Comparison of ENCODE assay signal across 10 cellular contexts in genomic region chr16:15988268-15989013, GRCh38. TPM values are rescaled to one million over a fixed set of nuclear protein-coding genes. Genes with fewer than 3 reads are reported as not detected.
DNase-seq lines count a peak whose midpoint lies in the region; ATAC-seq and TF ChIP-seq lines count a peak whose summit lies in the region.
"Had no signal": no experiment of that assay in that cellular context is flagged by ENCODE, and none has a peak within 500 bp of the region (broad histone marks: within the 10 kb centered on the region; RNA-seq: fewer than 3 reads in every experiment).

No MANE protein-coding gene starts in this region.

- H3K36me3 ChIP-seq in right atrium auricular region = no peaks in the 10 kb centered on the region
- H3K36me3 ChIP-seq in stomach = peaks cover 0 to 6% (median 3%) of the 10 kb centered on the region in 4 donors
- H3K36me3 ChIP-seq in uterus = no peaks in the 10 kb centered on the region
- H3K36me3 ChIP-seq in Caco-2 (ENCODE audit: control insufficient read depth, insufficient read depth, low read length) = no peaks in the 10 kb centered on the region; the same call in 1 of the 2 replicates
- H3K36me3 ChIP-seq: SJCRH30 had no signal

- BruUV-seq in Caco-2 (replicated peaks; lab: Mats Ljungman, UMichigan) = no TSS peak

- H3K27me3 Mint-ChIP-seq in activated CD4-positive, alpha-beta T cell treated with anti-CD3 and anti-CD28 coated beads, Interleukin-2, amount 10 ng/mL, durations not matched to agents 7 days and 5 days = no peaks in the 10 kb centered on the region
- H3K27me3 Mint-ChIP-seq in WTC11 (ENCODE audit: low read depth) (no peaks in the 10 kb centered on the region), Caco-2 (ENCODE audit: insufficient read depth, unreplicated experiment) (no peaks in the 10 kb centered on the region)

- no peak for DNase-seq in activated CD4-positive, alpha-beta T cell treated with anti-CD3 and anti-CD28 coated beads, Interleukin-2, amount 10 ng/mL, durations not matched to agents 7 days and 5 days
- DNase-seq in activated CD4-positive, alpha-beta T cell treated with anti-CD3 and anti-CD28 coated beads for 1 hour = no peak
- DNase-seq in WTC11 (ENCODE audit: low spot score) = no peak
- DNase-seq in right atrium auricular region (ENCODE audit: low spot score) = no peak
- no peak for DNase-seq in stomach
- DNase-seq in uterus = no peak
- no peak for DNase-seq in Caco-2
- DNase-seq: AML-193 had no signal

- intact Hi-C loops in stomach (cut with DNase I; ENCODE audit: low total_unique reads) = no loop called here
- intact Hi-C loops in uterus (cut with DNase I; ENCODE audit: low total_unique reads) = no loop called here
- intact Hi-C loops in Caco-2 (cut with micrococcal nuclease; ENCODE audit: unreplicated experiment) = no loop called here

- peaks cover 0 to 44% of the 10 kb centered on the region in 2 donors for H3K4me1 ChIP-seq in right atrium auricular region
- peaks cover 13 to 56% (median 39%) of the 10 kb centered on the region in 4 donors for H3K4me1 ChIP-seq in stomach
- peaks cover 0 to 5% of the 10 kb centered on the region in 2 donors for H3K4me1 ChIP-seq in uterus
- H3K4me1 ChIP-seq in Caco-2 = no peaks in the 10 kb centered on the region

- CTCF ChIA-PET in activated CD4-positive, alpha-beta T cell treated with anti-CD3 and anti-CD28 coated beads, Interleukin-2, amount 10 ng/mL, durations not matched to agents 7 days and 5 days (lab: Charles Lee) = no interaction called here
- CTCF ChIA-PET in WTC11 (lab: Charles Lee) = interaction anchor here (0.8 to 1.6 kb wide), 4 partner anchors 13 to 211 kb away, joined by 3 to 7 read pairs (median 4); no protein-coding TSS in a partner anchor
- CTCF ChIA-PET in Caco-2 (lab: Charles Lee) = no interaction called here

- no peak for ATAC-seq in WTC11
- no peak for ATAC-seq in GM18505 (IDR thresholded peaks at IDR 0.05; ENCODE audit: unreplicated experiment)

- no peaks in the 10 kb centered on the region for H3K27me3 ChIP-seq in right atrium auricular region
- no peaks in the 10 kb centered on the region for H3K27me3 ChIP-seq in stomach
- H3K27me3 ChIP-seq in uterus = no peaks in the 10 kb centered on the region
- H3K27me3 ChIP-seq in Caco-2 (replicated peaks; ENCODE audit: control insufficient read depth, insufficient read depth, low read length) = no peaks in the 10 kb centered on the region
- H3K27me3 ChIP-seq: SJCRH30 had no signal

- 55 to 68% (median 67%) methylated on average over 5 of the region's 5 CpGs for WGBS in stomach, 5 donors

- peak overlapping the region; percentile 70 to 73 for H3K27ac ChIP-seq in right atrium auricular region
- peak overlapping the region in 4 of 5 donors; percentile 50 to 75 (median 59) for H3K27ac ChIP-seq in stomach
- H3K27ac ChIP-seq in uterus = no peak overlapping the region
- H3K27ac ChIP-seq: SJCRH30 had no signal

- H3K4me3 ChIP-seq in right atrium auricular region (no peak overlapping the region), stomach (no peak overlapping the region), uterus (no peak overlapping the region), Caco-2 (ENCODE audit: low read depth, low read length) (no peak overlapping the region)
- H3K4me3 ChIP-seq: SJCRH30 had no signal

- H3K36me3 Mint-ChIP-seq in activated CD4-positive, alpha-beta T cell treated with anti-CD3 and anti-CD28 coated beads, Interleukin-2, amount 10 ng/mL, durations not matched to agents 7 days and 5 days (ENCODE audit: low read depth) = peaks cover 21% of the 10 kb centered on the region
- H3K36me3 Mint-ChIP-seq in WTC11 (peaks cover 29% of the 10 kb centered on the region), Caco-2 (ENCODE audit: insufficient read depth, unreplicated experiment) (peaks cover 10% of the 10 kb centered on the region)

- TF ChIP-seq POLR2A in stomach (IDR thresholded peaks at IDR 0.05) (no peak), GM18505 (IDR thresholded peaks at IDR 0.05; ENCODE audit: borderline replicate concordance, extremely low read depth, insufficient read depth, insufficient read length) (no peak), uterus (IDR thresholded peaks at IDR 0.05) (no peak)

- H3K27ac Mint-ChIP-seq in activated CD4-positive, alpha-beta T cell treated with anti-CD3 and anti-CD28 coated beads, Interleukin-2, amount 10 ng/mL, durations not matched to agents 7 days and 5 days = peak overlapping the region; percentile 70
- H3K27ac Mint-ChIP-seq in WTC11 = peak overlapping the region; percentile 73
- H3K27ac Mint-ChIP-seq in Caco-2 (ENCODE audit: unreplicated experiment) = no peak overlapping the region

- no peak for TF ChIP-seq EP300 in stomach (IDR thresholded peaks at IDR 0.05)

- no peak overlapping the region for H3K4me3 Mint-ChIP-seq in activated CD4-positive, alpha-beta T cell treated with anti-CD3 and anti-CD28 coated beads, Interleukin-2, amount 10 ng/mL, durations not matched to agents 7 days and 5 days
- H3K4me3 Mint-ChIP-seq in WTC11 (no peak overlapping the region), Caco-2 (ENCODE audit: unreplicated experiment) (no peak overlapping the region)

- POLR2A ChIA-PET in activated CD4-positive, alpha-beta T cell treated with anti-CD3 and anti-CD28 coated beads, Interleukin-2, amount 10 ng/mL, durations not matched to agents 7 days and 5 days (lab: Charles Lee) = no interaction called here
- POLR2A ChIA-PET in WTC11 (lab: Charles Lee) (interaction anchor here (0.6 kb wide), 1 partner anchor 76 kb away, joined by 6 read pairs; no protein-coding TSS in a partner anchor), Caco-2 (lab: Charles Lee) (no interaction called here)

- peaks cover 30% of the 10 kb centered on the region for H3K4me1 Mint-ChIP-seq in activated CD4-positive, alpha-beta T cell treated with anti-CD3 and anti-CD28 coated beads, Interleukin-2, amount 10 ng/mL, durations not matched to agents 7 days and 5 days
- H3K4me1 Mint-ChIP-seq in WTC11 (peaks cover 48% of the 10 kb centered on the region), Caco-2 (ENCODE audit: low read depth, unreplicated experiment) (no peaks in the 10 kb centered on the region)

- TF ChIP-seq CTCF in WTC11 (IDR thresholded peaks at IDR 0.05) = no peak
- TF ChIP-seq CTCF in right atrium auricular region (IDR thresholded peaks at IDR 0.05) = no peak
- no peak for TF ChIP-seq CTCF in stomach (IDR thresholded peaks at IDR 0.05)
- TF ChIP-seq CTCF in uterus (IDR thresholded peaks at IDR 0.05) = no peak
- TF ChIP-seq CTCF in Caco-2 (IDR thresholded peaks at IDR 0.05; ENCODE audit: insufficient read depth in 1 of 2, low read depth in 1 of 2, low read length in 1 of 2, severe bottlenecking in 1 of 2, unreplicated experiment in 1 of 2) = no peak

- peaks cover 8% of the 10 kb centered on the region for H3K9me3 Mint-ChIP-seq in activated CD4-positive, alpha-beta T cell treated with anti-CD3 and anti-CD28 coated beads, Interleukin-2, amount 10 ng/mL, durations not matched to agents 7 days and 5 days
- peaks cover 11% of the 10 kb centered on the region; the same call in 1 of the 2 replicates for H3K9me3 Mint-ChIP-seq in WTC11
- no peaks in the 10 kb centered on the region for H3K9me3 Mint-ChIP-seq in Caco-2 (ENCODE audit: unreplicated experiment)

- H3K9me3 ChIP-seq in right atrium auricular region (no peaks in the 10 kb centered on the region), stomach (no peaks in the 10 kb centered on the region), uterus (no peaks in the 10 kb centered on the region), Caco-2 (no peaks in the 10 kb centered on the region)
- H3K9me3 ChIP-seq: SJCRH30 had no signal

TF ChIP-seq in WTC11, 78 proteins besides CTCF, POLR2A, EP300 and RAD21:
- TF ChIP-seq ZNF121 (CRISPR knock-in tag; IDR thresholded peaks at IDR 0.05) (peak; percentile 89), ZNF425 (CRISPR knock-in tag; conservative IDR thresholded peaks at IDR 0.05) (no peak)
TF ChIP-seq in WTC11: peak in this region for 1.

RNA-seq across cellular contexts. Expression of gene ABCC1, which starts 39.0 kb away (rescaled TPM):
- total RNA-seq in activated CD4-positive, alpha-beta T cell treated with anti-CD3 and anti-CD28 coated beads, Interleukin-2, amount 10 ng/mL, durations not matched to agents 7 days and 5 days = 10 to 100 TPM; 51.7 to 55.2 TPM
- total RNA-seq in WTC11 (2021) = 61.9 to 64.9 TPM (median 63.9 TPM) in 3 replicates
- 10 to 100 TPM; 15.2 to 27.5 TPM for total RNA-seq in right atrium auricular region
- total RNA-seq in stomach = 100 to 1,000 TPM in 1 of 5 donors, 10 to 100 TPM in 4; 21.4 to 105 (median 50.4) TPM
- polyA plus RNA-seq in stomach = 10 to 100 TPM in 1 of 3 donors, 1 to 10 TPM in 2; 2.3 to 10.5 (median 6.5) TPM
- total RNA-seq in uterus = 10 to 100 TPM; 12.1 to 39.2 (median 18.6) TPM
- total RNA-seq in Caco-2 (2022) = 22.3 and 24.8 TPM in 2 replicates

Comparison
In these comparisons a context has a peak if more than half of its experiments do, and no peak if none do; other contexts are left out.
1. H3K27ac ChIP-seq: peak in right atrium auricular region (2 of 2) and stomach (4 of 5); none in uterus (0 of 2).